ENCODE assay signal across 1 cellular context in genomic region chr15:101620645-101621044, GRCh38.
TF ChIP-seq lines count a peak whose summit lies in the region.

No MANE protein-coding gene starts in this region.

TF ChIP-seq in GM12878, 131 proteins besides CTCF, POLR2A, EP300 and RAD21 (continued from another document):
- peak; percentile 39 for TF ChIP-seq MEF2B (IDR thresholded peaks at IDR 0.05; ENCODE audit: partially characterized antibody, poor library complexity, severe bottlenecking)
- TF ChIP-seq RUNX3 (IDR thresholded peaks at IDR 0.05; ENCODE audit: low read length), result peak; percentile 71
